In genomic region chr4:2250003-2250763, GRCh38 we compare ENCODE assay signal across 16 cellular contexts. TPM values are rescaled to one million over a fixed set of nuclear protein-coding genes. Genes with fewer than 3 reads are reported as not detected.
DNase-seq lines count a peak whose midpoint lies in the region; ATAC-seq and TF ChIP-seq lines count a peak whose summit lies in the region.
"Had no signal": no experiment of that assay in that cellular context is flagged by ENCODE, and none has a peak within 500 bp of the region (broad histone marks: within the 10 kb centered on the region; RNA-seq: fewer than 3 reads in every experiment).

No MANE protein-coding gene starts in this region.

- intact Hi-C loops in activated CD8-positive, alpha-beta T cell treated with anti-CD3 and anti-CD28 coated beads for 36 hours (cut with micrococcal nuclease) = no loop called here

- H3K4me2 ChIP-seq in osteoblast (ENCODE audit: insufficient read depth, low read length) = no peak overlapping the region

- no peak for ATAC-seq in activated CD8-positive, alpha-beta T cell treated with anti-CD3 and anti-CD28 coated beads, Interleukin-2, amount 10 ng/mL, durations not matched to agents 7 days and 5 days
- no peak for ATAC-seq in activated CD8-positive, alpha-beta T cell treated with anti-CD3 and anti-CD28 coated beads for 36 hours
- ATAC-seq: gastrocnemius medialis; stimulated activated memory B cell treated with anti-CD40 and anti-IgM and Interleukin-4, amounts not matched to agents 10 μg/mL and 1 μg/mL and 100 μg/mL, for 72 hours had no signal

- no peaks in the 10 kb centered on the region for H3K4me1 ChIP-seq in osteoblast (ENCODE audit: insufficient read depth, low read length)

- no peaks in the 10 kb centered on the region for H3K27me3 ChIP-seq in osteoblast (ENCODE audit: insufficient read depth, low read length)
- H3K27me3 ChIP-seq: gastrocnemius medialis had no signal

- H4K20me1 ChIP-seq in osteoblast (ENCODE audit: insufficient read depth, low read length) = peaks cover 45% of the 10 kb centered on the region

- H3K79me2 ChIP-seq in osteoblast (ENCODE audit: insufficient read depth, low read length) = peaks cover 22% of the 10 kb centered on the region

- DNase-seq in activated CD8-positive, alpha-beta T cell treated with anti-CD3 and anti-CD28 coated beads, Interleukin-2, amount 10 ng/mL, durations not matched to agents 7 days and 5 days = peak; percentile 14
- no peak for DNase-seq in activated CD8-positive, alpha-beta T cell treated with anti-CD3 and anti-CD28 coated beads for 36 hours
- DNase-seq in D341Med (ENCODE audit: low spot score) = peak; percentile 27
- peak; percentile 1 for DNase-seq in astrocyte of the hippocampus (ENCODE audit: low read depth, low spot score)
- peak; percentile 58 for DNase-seq in osteoblast (ENCODE audit: insufficient read length, low spot score, missing footprints)
- no peak for DNase-seq in activated gamma-delta T cell (lab: John Stamatoyannopoulos, UW)
- no peak for DNase-seq in GM19240 (ENCODE audit: insufficient read length, low spot score)
- no peak for DNase-seq in HUDEP-2 (lab: John Stamatoyannopoulos, UW; ENCODE audit: unreplicated experiment in 76 of 76)
- DNase-seq: gastrocnemius medialis, midbrain, NCI-H1048, NCI-H774 had no signal

- no peaks in the 10 kb centered on the region for H3K27me3 Mint-ChIP-seq in activated CD8-positive, alpha-beta T cell treated with anti-CD3 and anti-CD28 coated beads, Interleukin-2, amount 10 ng/mL, durations not matched to agents 7 days and 5 days (ENCODE audit: low read depth)
- no peaks in the 10 kb centered on the region for H3K27me3 Mint-ChIP-seq in activated CD8-positive, alpha-beta T cell treated with anti-CD3 and anti-CD28 coated beads for 36 hours
- H3K27me3 Mint-ChIP-seq: stimulated activated memory B cell treated with anti-CD40 and anti-IgM and Interleukin-4, amounts not matched to agents 10 μg/mL and 1 μg/mL and 100 μg/mL, for 72 hours; type B pancreatic cell had no signal

- H3K9me3 ChIP-seq in osteoblast (ENCODE audit: low read depth, low read length) = no peaks in the 10 kb centered on the region
- H3K9me3 ChIP-seq: gastrocnemius medialis had no signal

- H3K4me1 Mint-ChIP-seq in activated CD8-positive, alpha-beta T cell treated with anti-CD3 and anti-CD28 coated beads, Interleukin-2, amount 10 ng/mL, durations not matched to agents 7 days and 5 days (ENCODE audit: low read depth) = peaks cover 6% of the 10 kb centered on the region
- peaks cover 7% of the 10 kb centered on the region for H3K4me1 Mint-ChIP-seq in activated CD8-positive, alpha-beta T cell treated with anti-CD3 and anti-CD28 coated beads for 36 hours (ENCODE audit: low read depth)

- no peak overlapping the region for H3K27ac ChIP-seq in osteoblast (ENCODE audit: low read depth, low read length)
- H3K27ac ChIP-seq: VCaP had no signal

- H3K36me3 ChIP-seq in osteoblast (ENCODE audit: insufficient read depth, low read length) = peaks cover 36% of the 10 kb centered on the region

- TF ChIP-seq CTCF in activated CD8-positive, alpha-beta T cell treated with anti-CD3 and anti-CD28 coated beads for 36 hours (IDR thresholded peaks at IDR 0.05) = no peak
- no peak for TF ChIP-seq CTCF in osteoblast (IDR thresholded peaks at IDR 0.05; ENCODE audit: extremely low read depth, low read depth, low read length)

- POLR2A ChIA-PET in activated CD8-positive, alpha-beta T cell treated with anti-CD3 and anti-CD28 coated beads, Interleukin-2, amount 10 ng/mL, durations not matched to agents 7 days and 5 days (lab: Charles Lee) = interaction anchor here (0.6 to 1.7 kb wide), 2 partner anchors 9 to 22 kb away, joined by 3 to 4 read pairs; no protein-coding TSS in a partner anchor
- POLR2A ChIA-PET in activated CD8-positive, alpha-beta T cell treated with anti-CD3 and anti-CD28 coated beads for 36 hours (lab: Charles Lee) = interaction anchor here (1.9 to 2.2 kb wide), 2 partner anchors 9 to 10 kb away, joined by 4 to 13 read pairs; partner anchors contain the start of genes HAUS3 and POLN

- H3K4me3 ChIP-seq in osteoblast (ENCODE audit: insufficient read depth, low read length) = no peak overlapping the region
- H3K4me3 ChIP-seq: gastrocnemius medialis had no signal

- H3K27ac Mint-ChIP-seq in activated CD8-positive, alpha-beta T cell treated with anti-CD3 and anti-CD28 coated beads, Interleukin-2, amount 10 ng/mL, durations not matched to agents 7 days and 5 days = no peak overlapping the region
- no peak overlapping the region for H3K27ac Mint-ChIP-seq in activated CD8-positive, alpha-beta T cell treated with anti-CD3 and anti-CD28 coated beads for 36 hours
- H3K27ac Mint-ChIP-seq: stimulated activated memory B cell treated with anti-CD40 and anti-IgM and Interleukin-4, amounts not matched to agents 10 μg/mL and 1 μg/mL and 100 μg/mL, for 72 hours; type B pancreatic cell had no signal

- CTCF ChIA-PET in activated CD8-positive, alpha-beta T cell treated with anti-CD3 and anti-CD28 coated beads, Interleukin-2, amount 10 ng/mL, durations not matched to agents 7 days and 5 days (lab: Charles Lee) = no interaction called here
- CTCF ChIA-PET in activated CD8-positive, alpha-beta T cell treated with anti-CD3 and anti-CD28 coated beads for 36 hours (lab: Charles Lee) = interaction anchor here (1.1 kb wide), 1 partner anchor 30 kb away, joined by 3 read pairs; no protein-coding TSS in a partner anchor

- H3K36me3 Mint-ChIP-seq in activated CD8-positive, alpha-beta T cell treated with anti-CD3 and anti-CD28 coated beads, Interleukin-2, amount 10 ng/mL, durations not matched to agents 7 days and 5 days (ENCODE audit: low read depth) = no peaks in the 10 kb centered on the region
- no peaks in the 10 kb centered on the region for H3K36me3 Mint-ChIP-seq in activated CD8-positive, alpha-beta T cell treated with anti-CD3 and anti-CD28 coated beads for 36 hours (ENCODE audit: low read depth)

- no peaks in the 10 kb centered on the region for H3K9me3 Mint-ChIP-seq in activated CD8-positive, alpha-beta T cell treated with anti-CD3 and anti-CD28 coated beads, Interleukin-2, amount 10 ng/mL, durations not matched to agents 7 days and 5 days (ENCODE audit: insufficient read depth)
- H3K9me3 Mint-ChIP-seq in activated CD8-positive, alpha-beta T cell treated with anti-CD3 and anti-CD28 coated beads for 36 hours = no peaks in the 10 kb centered on the region
- H3K9me3 Mint-ChIP-seq: CD8-positive, alpha-beta memory T cell; stimulated activated memory B cell treated with anti-CD40 and anti-IgM and Interleukin-4, amounts not matched to agents 10 μg/mL and 1 μg/mL and 100 μg/mL, for 72 hours; type B pancreatic cell had no signal

- H3K4me3 Mint-ChIP-seq in activated CD8-positive, alpha-beta T cell treated with anti-CD3 and anti-CD28 coated beads, Interleukin-2, amount 10 ng/mL, durations not matched to agents 7 days and 5 days = no peak overlapping the region
- no peak overlapping the region for H3K4me3 Mint-ChIP-seq in activated CD8-positive, alpha-beta T cell treated with anti-CD3 and anti-CD28 coated beads for 36 hours
- H3K4me3 Mint-ChIP-seq: CD8-positive, alpha-beta memory T cell; stimulated activated memory B cell treated with anti-CD40 and anti-IgM and Interleukin-4, amounts not matched to agents 10 μg/mL and 1 μg/mL and 100 μg/mL, for 72 hours; type B pancreatic cell had no signal

- no peak overlapping the region for H2AFZ ChIP-seq in osteoblast (ENCODE audit: low read length)

RNA-seq across cellular contexts. Expression of gene HAUS3, which starts 8.3 kb away (rescaled TPM):
- total RNA-seq in activated CD8-positive, alpha-beta T cell treated with anti-CD3 and anti-CD28 coated beads, Interleukin-2, amount 10 ng/mL, durations not matched to agents 7 days and 5 days = 10 to 100 TPM; 22.0 to 25.8 TPM
- total RNA-seq in activated CD8-positive, alpha-beta T cell treated with anti-CD3 and anti-CD28 coated beads for 36 hours = 10 to 100 TPM; 18.4 to 19.5 TPM
- 8.7 and 9.7 TPM in 2 replicates for total RNA-seq in osteoblast

RNA-seq across cellular contexts. Expression of gene POLN, which starts 8.3 kb away (rescaled TPM):
- 1 to 10 TPM; 2.4 to 2.5 TPM for total RNA-seq in activated CD8-positive, alpha-beta T cell treated with anti-CD3 and anti-CD28 coated beads, Interleukin-2, amount 10 ng/mL, durations not matched to agents 7 days and 5 days
- 1 to 10 TPM; 2.1 to 2.9 TPM for total RNA-seq in activated CD8-positive, alpha-beta T cell treated with anti-CD3 and anti-CD28 coated beads for 36 hours
- 2.9 and 4.1 TPM in 2 replicates for total RNA-seq in osteoblast

RNA-seq across cellular contexts. Expression of gene MXD4, which starts 11.7 kb away (rescaled TPM):
- total RNA-seq in activated CD8-positive, alpha-beta T cell treated with anti-CD3 and anti-CD28 coated beads, Interleukin-2, amount 10 ng/mL, durations not matched to agents 7 days and 5 days = 1 to 10 TPM; 5.9 to 6.9 TPM
- 1 to 10 TPM; 1.5 to 2.3 TPM for total RNA-seq in activated CD8-positive, alpha-beta T cell treated with anti-CD3 and anti-CD28 coated beads for 36 hours
- total RNA-seq in osteoblast = 53.3 and 56.8 TPM in 2 replicates

Comparison
In these comparisons a context has a peak if more than half of its experiments do, and no peak if none do; other contexts are left out.
1. DNase-seq: peak in activated CD8-positive, alpha-beta T cell treated with anti-CD3 and anti-CD28 coated beads, Interleukin-2, amount 10 ng/mL, durations not matched to agents 7 days and 5 days (single experiment), D341Med (single experiment), astrocyte of the hippocampus (single experiment) and osteoblast (single experiment); none in activated CD8-positive, alpha-beta T cell treated with anti-CD3 and anti-CD28 coated beads for 36 hours (single experiment), activated gamma-delta T cell (single experiment), GM19240 (single experiment) and HUDEP-2 (0 of 76).